Comparison of ENCODE assay signal across 19 cellular contexts in genomic region chr9:75190762-75191161, GRCh38.
DNase-seq lines count a peak whose midpoint lies in the region; ATAC-seq and TF ChIP-seq lines count a peak whose summit lies in the region.
"Had no signal": no experiment of that assay in that cellular context is flagged by ENCODE, and none has a peak within 500 bp of the region (broad histone marks: within the 10 kb centered on the region; RNA-seq: fewer than 3 reads in every experiment).

No MANE protein-coding gene starts in this region.

- H3K27ac Mint-ChIP-seq in activated CD4-positive, alpha-beta T cell treated with anti-CD3 and anti-CD28 coated beads for 36 hours = no peak overlapping the region
- H3K27ac Mint-ChIP-seq: T-cell had no signal

- no peak for DNase-seq in activated CD4-positive, alpha-beta T cell treated with anti-CD3 and anti-CD28 coated beads for 36 hours
- DNase-seq in activated CD4-positive, alpha-beta T cell treated with anti-CD3 and anti-CD28 coated beads, Interleukin-2, amount 50 U/mL, for 1 hour = no peak
- DNase-seq in EH (ENCODE audit: low read depth) = peak; percentile 15
- peak; percentile 21 for DNase-seq in NAMALWA (ENCODE audit: low spot score)
- DNase-seq in choroid plexus epithelial cell (ENCODE audit: low read depth) = peak; percentile 28
- DNase-seq in LoVo (ENCODE audit: low spot score) = no peak
- DNase-seq: C1 segment of cervical spinal cord, DND-41, MG63, NCI-H1105, NCI-H1694, NCI-H2081 treated with DMSO at 0.1 percent for 48 hours, NCI-H446 treated with DMSO at 0.1 percent for 48 hours, NCI-H69, SHP77, SK-N-SH, T-cell had no signal

- peaks cover 9% of the 10 kb centered on the region for H3K4me1 Mint-ChIP-seq in activated CD4-positive, alpha-beta T cell treated with anti-CD3 and anti-CD28 coated beads for 36 hours

- H3K4me3 Mint-ChIP-seq in activated CD4-positive, alpha-beta T cell treated with anti-CD3 and anti-CD28 coated beads for 36 hours = no peak overlapping the region
- H3K4me3 Mint-ChIP-seq: T-cell had no signal

- H3K9me3 Mint-ChIP-seq in activated CD4-positive, alpha-beta T cell treated with anti-CD3 and anti-CD28 coated beads for 36 hours (ENCODE audit: low read depth) = peaks cover 2% of the 10 kb centered on the region
- H3K9me3 Mint-ChIP-seq: T-cell had no signal

- POLR2A ChIA-PET in activated CD4-positive, alpha-beta T cell treated with anti-CD3 and anti-CD28 coated beads for 36 hours (lab: Charles Lee) = no interaction called here

- H3K27me3 Mint-ChIP-seq in activated CD4-positive, alpha-beta T cell treated with anti-CD3 and anti-CD28 coated beads for 36 hours = no peaks in the 10 kb centered on the region
- H3K27me3 Mint-ChIP-seq: T-cell had no signal

- CTCF ChIA-PET in activated CD4-positive, alpha-beta T cell treated with anti-CD3 and anti-CD28 coated beads for 36 hours (lab: Charles Lee) = no interaction called here

- peaks cover 2% of the 10 kb centered on the region for H3K36me3 Mint-ChIP-seq in activated CD4-positive, alpha-beta T cell treated with anti-CD3 and anti-CD28 coated beads for 36 hours (ENCODE audit: low read depth)

- intact Hi-C loops in activated CD4-positive, alpha-beta T cell treated with anti-CD3 and anti-CD28 coated beads for 36 hours (cut with DNase I, micrococcal nuclease) = loop anchor here in 1 of 2 experiments (2.0 kb wide), 1 partner anchor 162 kb away; the partner anchor contains the start of gene CARNMT1

- no peak overlapping the region for H3K4me3 ChIP-seq in choroid plexus epithelial cell (ENCODE audit: low read depth, low read length)
- H3K4me3 ChIP-seq: HAP-1, MG63 had no signal

- TF ChIP-seq CTCF in choroid plexus epithelial cell (conservative IDR thresholded peaks at IDR 0.05; ENCODE audit: low read depth, low read length) = no peak

- ATAC-seq in activated CD4-positive, alpha-beta T cell treated with anti-CD3 and anti-CD28 coated beads for 36 hours = peak; percentile 69
- no peak for ATAC-seq in HG02885 (IDR thresholded peaks at IDR 0.05; ENCODE audit: poor library complexity, unreplicated experiment)
- ATAC-seq: T-cell had no signal

Comparison
In these comparisons a context has a peak if more than half of its experiments do, and no peak if none do; other contexts are left out.
1. DNase-seq: peak in EH (single experiment), NAMALWA (single experiment) and choroid plexus epithelial cell (single experiment); none in activated CD4-positive, alpha-beta T cell treated with anti-CD3 and anti-CD28 coated beads for 36 hours (single experiment), activated CD4-positive, alpha-beta T cell treated with anti-CD3 and anti-CD28 coated beads, Interleukin-2, amount 50 U/mL, for 1 hour (single experiment) and LoVo (single experiment).